ENCODE assay signal across 8 cellular contexts in genomic region chr4:56530269-56531148, GRCh38. TPM values are rescaled to one million over a fixed set of nuclear protein-coding genes. Genes with fewer than 3 reads are reported as not detected.
DNase-seq lines count a peak whose midpoint lies in the region; ATAC-seq and TF ChIP-seq lines count a peak whose summit lies in the region.

No MANE protein-coding gene starts in this region.

- peak; percentile 99 for ATAC-seq in GM21619 (IDR thresholded peaks at IDR 0.05; ENCODE audit: unreplicated experiment)

- TF ChIP-seq EP300 in Ishikawa (IDR thresholded peaks at IDR 0.05; ENCODE audit: borderline replicate concordance): no peak

- no peaks in the 10 kb centered on the region for H3K36me3 ChIP-seq in SJSA1

- H3K4me3 ChIP-seq in SJSA1: peak overlapping the region; percentile 49

- no peak overlapping the region; the same call in 1 of the 2 replicates for H3K27ac ChIP-seq in SJSA1

- no peaks in the 10 kb centered on the region for H3K9me3 ChIP-seq in SJSA1 (replicated peaks)

- H3K4me1 ChIP-seq in SJSA1 (replicated peaks): peaks cover 15% of the 10 kb centered on the region

- peak; percentile 16 for DNase-seq in DMS 273 treated with DMSO at 0.1 percent for 48 hours (lab: John Stamatoyannopoulos, UW)
- DNase-seq in SJSA1 (ENCODE audit: low read depth in 1 of 2, low spot score in 2 of 2): peak; percentile 73 to 93
- peak; percentile 47 to 78 (median 66) for DNase-seq in activated naive CD4-positive, alpha-beta T cell (lab: John Stamatoyannopoulos, UW)
- DNase-seq in glomerular visceral epithelial cell (ENCODE audit: extremely low spot score): peak; percentile 86
- DNase-seq in nucleus accumbens (lab: John Stamatoyannopoulos, UW): peak in 54 of 56 donors; percentile 13 to 96 (median 71)
- DNase-seq in stromal cell of bone marrow (ENCODE audit: low read depth): peak; percentile 43

- TF ChIP-seq RAD21 in Ishikawa (IDR thresholded peaks at IDR 0.05; ENCODE audit: low read depth): no peak

- no peaks in the 10 kb centered on the region for H3K27me3 ChIP-seq in SJSA1 (replicated peaks)

TF ChIP-seq in Ishikawa, 13 proteins besides CTCF, POLR2A, EP300 and RAD21:
- TF ChIP-seq TCF12 (IDR thresholded peaks at IDR 0.05; ENCODE audit: low read depth): no peak
- no peak for TF ChIP-seq NFIC (IDR thresholded peaks at IDR 0.05)
- no peak for TF ChIP-seq USF1 (IDR thresholded peaks at IDR 0.05)
- TF ChIP-seq MAX (IDR thresholded peaks at IDR 0.05): peak; percentile 64
- TF ChIP-seq TEAD4 (IDR thresholded peaks at IDR 0.05): no peak
- no peak for TF ChIP-seq CEBPB (IDR thresholded peaks at IDR 0.05)
- TF ChIP-seq TAF1 (IDR thresholded peaks at IDR 0.05; ENCODE audit: low read depth): peak; percentile 63; the same call in 1 of the 2 replicates

RNA-seq across cellular contexts. Expression of gene ARL9, which starts 24.9 kb away (rescaled TPM):
- 2.5 and 3.1 TPM in 2 replicates for total RNA-seq in SJSA1 (2014; rRNA removed; shearing (Covaris generic))

Comparison
In these comparisons a context has a peak if more than half of its experiments do, and no peak if none do; other contexts are left out.
1. DNase-seq: peak in every context shown above with its lines; median percentile 86 in glomerular visceral epithelial cell; 83 in SJSA1; 71 in nucleus accumbens; 66 in activated naive CD4-positive, alpha-beta T cell; 43 in stromal cell of bone marrow; 16 in DMS 273 treated with DMSO at 0.1 percent for 48 hours.